27 cellular contexts compared by ENCODE assay signal in genomic region chr12:74624206-74624605, GRCh38.
A peak's percentile ranks its signal among the peaks of the same experiment; 100 is the strongest.
DNase-seq lines count a peak whose midpoint lies in the region; ATAC-seq, FAIRE-seq and TF ChIP-seq lines count a peak whose summit lies in the region.
"Had no signal": no experiment of that assay in that cellular context is flagged by ENCODE, and none has a peak within 500 bp of the region (broad histone marks: within the 10 kb centered on the region; RNA-seq: fewer than 3 reads in every experiment).

No MANE protein-coding gene starts in this region.

- TF ChIP-seq EP300 in HepG2 (IDR thresholded peaks at IDR 0.05; ENCODE audit: low read depth in 2 of 2, low read length in 2 of 2) (no peak), HepG2 (CRISPR knock-in tag; IDR thresholded peaks at IDR 0.05; ENCODE audit: borderline replicate concordance) (no peak)

- intact Hi-C loops in HepG2 (cut with micrococcal nuclease; ENCODE audit: unreplicated experiment) (no loop called here), right lobe of liver (cut with DNase I) (no loop called here), uterus (cut with DNase I; ENCODE audit: low total_unique reads) (no loop called here)

- no peak overlapping the region for H3K4me3 ChIP-seq in HepG2 (replicated peaks in 1 of 3; ENCODE audit: insufficient read depth in 1 of 3, low read depth in 2 of 3, low read length in 3 of 3)
- H3K4me3 ChIP-seq in right lobe of liver, result no peak overlapping the region
- no peak overlapping the region for H3K4me3 ChIP-seq in uterus
- H3K4me3 ChIP-seq: left ventricle myocardium inferior, sigmoid colon, SJSA1, vagina had no signal

- H3K27me3 ChIP-seq in HepG2 (ENCODE audit: control insufficient read depth in 1 of 2, insufficient read depth in 2 of 2, low read length in 2 of 2) (no peaks in the 10 kb centered on the region), right lobe of liver (no peaks in the 10 kb centered on the region), uterus (no peaks in the 10 kb centered on the region)
- H3K27me3 ChIP-seq: sigmoid colon, SJSA1, vagina had no signal

- ATAC-seq in HepG2, result no peak
- ATAC-seq in right lobe of liver, result no peak
- ATAC-seq: activated naive CD4-positive, alpha-beta T cell treated with anti-CD3 and anti-CD28 coated beads, Interleukin-2, amount 50 U/mL, for 72 hours; CD8-positive, alpha-beta T cell had no signal

- no peaks in the 10 kb centered on the region for H3K79me2 ChIP-seq in HepG2 (ENCODE audit: insufficient read depth, low read length)

- no peak overlapping the region for H3K4me2 ChIP-seq in HepG2 (ENCODE audit: low read depth, low read length)

- H3K9me3 ChIP-seq in HepG2 (ENCODE audit: low read length), result no peaks in the 10 kb centered on the region
- H3K9me3 ChIP-seq in right lobe of liver, result no peaks in the 10 kb centered on the region
- no peaks in the 10 kb centered on the region for H3K9me3 ChIP-seq in uterus
- H3K9me3 ChIP-seq: sigmoid colon, SJSA1, vagina had no signal

- no peak for FAIRE-seq in HepG2 (lab: Jason Lieb, UNC)
- FAIRE-seq: bronchial epithelial cell, GM19239, RCC 7860 had no signal

- H3K9ac ChIP-seq in HepG2 (ENCODE audit: insufficient read depth, low read depth, low read length), result no peak overlapping the region

- TF ChIP-seq CTCF in HepG2 (CRISPR knock-in tag; IDR thresholded peaks at IDR 0.05) (no peak), right lobe of liver (IDR thresholded peaks at IDR 0.05) (no peak), uterus (IDR thresholded peaks at IDR 0.05) (no peak)

- in situ Hi-C loops in HepG2 (cut with HindIII; ENCODE audit: extremely low pct_ligation_motif_present, low pct_unique_long_range_greater_than_20kb), result no loop called here

- TF ChIP-seq RAD21 in HepG2 (CRISPR knock-in tag; IDR thresholded peaks at IDR 0.05), result no peak

- POLR2A ChIA-PET in HepG2 (lab: Yijun Ruan, JAX), result no interaction called here

- no peak for DNase-seq in HepG2 (ENCODE audit: low spot score)
- no peak for DNase-seq in right lobe of liver
- DNase-seq in NCI-H2081 (lab: John Stamatoyannopoulos, UW), result peak; percentile 35 to 90
- peak; percentile 89 for DNase-seq in NCI-H774 (lab: John Stamatoyannopoulos, UW)
- no peak for DNase-seq in SIG-M5 (lab: John Stamatoyannopoulos, UW)
- no peak for DNase-seq in OCI-M2 (lab: John Stamatoyannopoulos, UW; ENCODE audit: unreplicated experiment)
- no peak for DNase-seq in uterus
- no peak for DNase-seq in medulla oblongata (ENCODE audit: extremely low spot score)
- DNase-seq: activated CD4-positive, alpha-beta memory T cell treated with anti-CD3 and anti-CD28 coated beads for 36 hours; activated CD4-positive, CD25-positive, alpha-beta regulatory T cell treated with anti-CD3 and anti-CD28 coated beads, Interleukin-2, amount 50 U/mL, for 72 hours; activated CD8-positive, alpha-beta memory T cell treated with anti-CD3 and anti-CD28 coated beads, Interleukin-2, amount 50 U/mL, for 4 hours; CD8-positive, alpha-beta T cell; DMS79; GDM1; IMR-90; left ventricle myocardium inferior; NCI-H446; sigmoid colon; stimulated activated CD4-positive, alpha-beta T cell treated with anti-CD3 and anti-CD28 coated beads, Interleukin-15, amount 100 ng/mL, for 24 hours; stimulated activated naive CD4-positive, alpha-beta T cell; T-helper 1 cell had no signal

- H3K36me3 ChIP-seq in HepG2 (replicated peaks in 1 of 2; ENCODE audit: control insufficient read depth in 1 of 2, insufficient read depth in 2 of 2, low read length in 2 of 2), result no peaks in the 10 kb centered on the region
- no peaks in the 10 kb centered on the region for H3K36me3 ChIP-seq in right lobe of liver
- H3K36me3 ChIP-seq in uterus, result no peaks in the 10 kb centered on the region
- H3K36me3 ChIP-seq: left ventricle myocardium inferior, sigmoid colon, SJSA1, vagina had no signal

- TF ChIP-seq POLR2A in HepG2 (IDR thresholded peaks at IDR 0.05; ENCODE audit: insufficient read depth in 1 of 2, low read depth in 2 of 2, low read length in 2 of 2) (no peak), right lobe of liver (IDR thresholded peaks at IDR 0.05) (no peak), uterus (IDR thresholded peaks at IDR 0.05) (no peak)

- CTCF ChIA-PET in HepG2 (lab: Yijun Ruan, JAX; ENCODE audit: low intra/inter-chr PET ratio, low total read pairs), result no interaction called here

- WGBS in HepG2 (ENCODE audit: low lambda C conversion rate), result 1% methylated on average over 3 of the region's 3 CpGs
- 41% methylated on average over 3 of the region's 3 CpGs for WGBS in right lobe of liver (ENCODE audit: insufficient coverage, low coverage, low lambda C conversion rate, missing lambda C conversion rate)

- H4K20me1 ChIP-seq in HepG2 (ENCODE audit: insufficient read depth, low read length), result no peaks in the 10 kb centered on the region

- H3K27ac ChIP-seq in HepG2 (ENCODE audit: extremely low read length, insufficient read depth, low read length), result no peak overlapping the region
- H3K27ac ChIP-seq in right lobe of liver, result no peak overlapping the region
- H3K27ac ChIP-seq in uterus, result no peak overlapping the region
- H3K27ac ChIP-seq: left ventricle myocardium inferior, sigmoid colon, SJSA1, vagina had no signal

- H3K4me1 ChIP-seq in HepG2 (ENCODE audit: insufficient read depth, low read length) (no peaks in the 10 kb centered on the region), right lobe of liver (no peaks in the 10 kb centered on the region), uterus (no peaks in the 10 kb centered on the region)
- H3K4me1 ChIP-seq: left ventricle myocardium inferior, sigmoid colon, SJSA1, vagina had no signal

- no TSS peak for BruUV-seq in HepG2 (replicated peaks; lab: Mats Ljungman, UMichigan)

- H2AFZ ChIP-seq in HepG2 (ENCODE audit: low read length), result no peak overlapping the region

TF ChIP-seq in HepG2, 621 proteins besides CTCF, POLR2A, EP300 and RAD21:
- TF ChIP-seq IRF1 (CRISPR knock-in tag; IDR thresholded peaks at IDR 0.05; ENCODE audit: low read depth), result no peak
- TF ChIP-seq ZNF430 (CRISPR knock-in tag; IDR thresholded peaks at IDR 0.05), result no peak
- TF ChIP-seq ZNF7 (CRISPR knock-in tag; IDR thresholded peaks at IDR 0.05), result peak; percentile 68
- no peak for TF ChIP-seq PAX8 (CRISPR knock-in tag; IDR thresholded peaks at IDR 0.05; ENCODE audit: borderline replicate concordance)
- no peak for TF ChIP-seq ZNF83 (CRISPR knock-in tag; IDR thresholded peaks at IDR 0.05; ENCODE audit: borderline replicate concordance)

Comparison
In these comparisons a context has a peak if more than half of its experiments do, and no peak if none do; other contexts are left out.
1. DNase-seq: peak in NCI-H2081 (2 of 2) and NCI-H774 (single experiment); none in HepG2 (single experiment), right lobe of liver (0 of 3), SIG-M5 (single experiment), OCI-M2 (single experiment), uterus (0 of 2) and medulla oblongata (single experiment).